In genomic region chr11:69636512-69636866, GRCh38 we compare ENCODE assay signal across 8 cellular contexts. TPM values are rescaled to one million over a fixed set of nuclear protein-coding genes. Genes with fewer than 3 reads are reported as not detected.
A peak's percentile ranks its signal among the peaks of the same experiment; 100 is the strongest.
DNase-seq lines count a peak whose midpoint lies in the region; ATAC-seq, FAIRE-seq and TF ChIP-seq lines count a peak whose summit lies in the region.

No MANE protein-coding gene starts in this region.

- H3K4me3 Mint-ChIP-seq in activated T-helper 17 cell treated with anti-CD3 and anti-CD28 coated beads, Interleukin-2, amount 50 U/mL, for 72 hours: no peak overlapping the region

- H3K79me1 ChIP-seq in H1 (ENCODE audit: low read depth, low read length): no peaks in the 10 kb centered on the region

- H3K4me1 ChIP-seq in H1 (replicated peaks in 1 of 4; ENCODE audit: control insufficient read depth in 3 of 4, insufficient read depth in 4 of 4, low read length in 3 of 4): peaks cover 4 to 17% (median 10%) of the 10 kb centered on the region in 4 experiments
- H3K4me1 ChIP-seq in lung (ENCODE audit: control insufficient read depth in 2 of 2, insufficient read depth in 2 of 2, low read length in 2 of 2): peaks cover 0 to 13% of the 10 kb centered on the region in 2 donors
- peaks cover 0 to 56% (median 35%) of the 10 kb centered on the region in 4 donors for H3K4me1 ChIP-seq in tibial nerve

- H3K4me3 ChIP-seq in AG04449 (ENCODE audit: low read depth, low read length) (peak overlapping the region; percentile 41), H1 (ENCODE audit: extremely low read depth in 1 of 4, insufficient read depth in 2 of 4, low read depth in 3 of 4, low read length in 4 of 4) (peak overlapping the region; percentile 45 to 97 (median 49)), lung (no peak overlapping the region), tibial nerve (peak overlapping the region; percentile 36 to 81 (median 52))

- POLR2A ChIA-PET in AG04449 (lab: Yijun Ruan, JAX) (interaction anchor here (1.0 kb wide), 1 partner anchor 339 kb away, joined by 5 read pairs; no protein-coding TSS in a partner anchor), H1 (lab: Charles Lee; ENCODE audit: partially characterized antibody) (interaction anchor here (0.6 to 13.2 kb wide), 10 partner anchors 15 to 310 kb away, joined by 3 to 197 read pairs (median 4); no protein-coding TSS in a partner anchor)

- H3K18ac ChIP-seq in H1 (ENCODE audit: extremely low read depth, low read length): peak overlapping the region; percentile 93

- no peaks in the 10 kb centered on the region for H3K9me3 ChIP-seq in H1 (ENCODE audit: insufficient read depth in 2 of 2, low read depth in 1 of 2, low read length in 1 of 2)
- H3K9me3 ChIP-seq in lung (ENCODE audit: control insufficient read depth in 2 of 2, insufficient read depth in 1 of 2, low read length in 1 of 2): no peaks in the 10 kb centered on the region
- H3K9me3 ChIP-seq in tibial nerve: no peaks in the 10 kb centered on the region

- 2% methylated on average over 37 of the region's 43 CpGs; no CpG with 5 or more reads in 1 of the 2 experiments for WGBS in H1 (ENCODE audit: extremely low coverage in 1 of 2, insufficient coverage in 1 of 2, insufficient read length in 1 of 2, insufficient replicate concordance in 2 of 2, low coverage in 1 of 2, low lambda C conversion rate in 2 of 2, missing lambda C conversion rate in 1 of 2), 2 experiments
- 4% methylated on average over 23 to 43 of the region's 43 CpGs for WGBS in lung, 2 donors
- 1 to 8% methylated on average over 10 to 29 of the region's 43 CpGs for WGBS in tibial nerve, 2 donors

- H3K36me3 ChIP-seq in H1 (ENCODE audit: control insufficient read depth in 2 of 4, insufficient read depth in 4 of 4, low read length in 3 of 4): no peaks in the 10 kb centered on the region
- no peaks in the 10 kb centered on the region for H3K36me3 ChIP-seq in lung (ENCODE audit: control insufficient read depth in 2 of 2, insufficient read depth in 2 of 2, low read length in 2 of 2)
- no peaks in the 10 kb centered on the region for H3K36me3 ChIP-seq in tibial nerve

- peak overlapping the region; percentile 80 to 92 for H3K4me2 ChIP-seq in H1 (ENCODE audit: insufficient read depth in 1 of 2, low read depth in 2 of 2, low read length in 2 of 2)

- TF ChIP-seq RAD21 in Ishikawa (IDR thresholded peaks at IDR 0.05; ENCODE audit: low read depth): no peak
- 0 out of 4 replicates have a peak, but pooled peaks have one; percentile 3 to 14 for TF ChIP-seq RAD21 in H1 (IDR thresholded peaks at IDR 0.05 in 1 of 2, conservative IDR thresholded peaks at IDR 0.05 in 1 of 2; ENCODE audit: low read depth in 2 of 2, low read length in 2 of 2)

- H3K56ac ChIP-seq in H1 (replicated peaks; ENCODE audit: insufficient read length, low read depth, low read length): no peak overlapping the region

- H2AFZ ChIP-seq in H1 (ENCODE audit: low read length): peak overlapping the region; percentile 87; the same call in 1 of the 2 replicates

- no peak overlapping the region for H3K4ac ChIP-seq in H1 (replicated peaks; ENCODE audit: insufficient read length, low read depth, low read length)

- H3K27ac ChIP-seq in H1 (ENCODE audit: low read depth, low read length) (no peak overlapping the region), lung (ENCODE audit: low read depth in 1 of 2, low read length in 1 of 2) (peak overlapping the region in 1 of 2 donors; percentile 50), tibial nerve (peak overlapping the region; percentile 32 to 87 (median 78))

- TF ChIP-seq EP300 in Ishikawa (IDR thresholded peaks at IDR 0.05; ENCODE audit: borderline replicate concordance) (no peak), H1 (IDR thresholded peaks at IDR 0.05; ENCODE audit: borderline replicate concordance in 1 of 2, low read depth in 2 of 2, low read length in 2 of 2) (no peak), tibial nerve (IDR thresholded peaks at IDR 0.05) (peak in 1 of 2 donors; percentile 82)

- H2BK15ac ChIP-seq in H1 (ENCODE audit: low read length): peak overlapping the region; percentile 6; the same call in 1 of the 2 replicates

- H4K91ac ChIP-seq in H1 (replicated peaks; ENCODE audit: insufficient read length, low read length): peak overlapping the region; percentile 4

- H3K9me3 Mint-ChIP-seq in activated T-helper 17 cell treated with anti-CD3 and anti-CD28 coated beads, Interleukin-2, amount 50 U/mL, for 72 hours: no peaks in the 10 kb centered on the region

- no peak for TF ChIP-seq POLR2A in H1 (IDR thresholded peaks at IDR 0.05; ENCODE audit: control extremely low read depth in 1 of 2, low read depth in 2 of 2, low read length in 2 of 2)
- TF ChIP-seq POLR2A in tibial nerve (IDR thresholded peaks at IDR 0.05): peak; percentile 33 to 45

- no peak overlapping the region for H3K27ac Mint-ChIP-seq in activated T-helper 17 cell treated with anti-CD3 and anti-CD28 coated beads, Interleukin-2, amount 50 U/mL, for 72 hours

- no peak overlapping the region for H3K23ac ChIP-seq in H1 (ENCODE audit: insufficient read length)

- peaks cover 0 to 2% of the 10 kb centered on the region in 2 experiments for H4K20me1 ChIP-seq in H1 (replicated peaks in 1 of 2; ENCODE audit: control insufficient read depth in 1 of 2, insufficient read depth in 2 of 2, low read length in 2 of 2)

- H3K4me1 Mint-ChIP-seq in activated T-helper 17 cell treated with anti-CD3 and anti-CD28 coated beads, Interleukin-2, amount 50 U/mL, for 72 hours: peaks cover 5% of the 10 kb centered on the region

- H3K36me3 Mint-ChIP-seq in activated T-helper 17 cell treated with anti-CD3 and anti-CD28 coated beads, Interleukin-2, amount 50 U/mL, for 72 hours (ENCODE audit: low read depth): no peaks in the 10 kb centered on the region

- peak overlapping the region; percentile 84; the same call in 1 of the 2 replicates for H2BK5ac ChIP-seq in H1 (ENCODE audit: low read depth, low read length)

- peaks cover 28% of the 10 kb centered on the region for H3K23me2 ChIP-seq in H1 (ENCODE audit: low read depth, low read length)

- H2AK5ac ChIP-seq in H1 (ENCODE audit: low read depth, low read length): no peak overlapping the region

- DNase-seq in AG04449 (ENCODE audit: low read depth, low spot score) (no peak), H1 (ENCODE audit: low read depth in 1 of 2, low spot score in 2 of 2) (peak; percentile 41 to 89), lung (ENCODE audit: low spot score) (peak; percentile 70), tibial nerve (ENCODE audit: low spot score in 2 of 2) (peak in 1 of 2 donors; percentile 64)

- H3K79me2 ChIP-seq in H1 (ENCODE audit: control insufficient read depth in 1 of 2, insufficient read depth in 2 of 2, low read length in 2 of 2): peaks cover 0 to 3% of the 10 kb centered on the region in 2 experiments; a peak in 1 of 4 replicates

- H3K14ac ChIP-seq in H1 (ENCODE audit: insufficient read length): no peak overlapping the region

- peak overlapping the region; percentile 97; the same call in 1 of the 2 replicates for H4K8ac ChIP-seq in H1 (ENCODE audit: extremely low read depth, insufficient read depth, low read length)

- H2BK12ac ChIP-seq in H1 (ENCODE audit: low read depth, low read length): peak overlapping the region; percentile 94

- no peak overlapping the region for H2BK20ac ChIP-seq in H1 (ENCODE audit: low read length)

- H2BK120ac ChIP-seq in H1 (replicated peaks; ENCODE audit: low read depth, low read length): no peak overlapping the region

- CTCF ChIA-PET in AG04449 (lab: Yijun Ruan, JAX): interaction anchor here (1.2 kb wide), 1 partner anchor 9 kb away, joined by 3 read pairs; no protein-coding TSS in a partner anchor
- CTCF ChIA-PET in H1 (lab: Charles Lee; ENCODE audit: partially characterized antibody): interaction anchor here (0.6 kb wide), 2 partner anchors 193 to 350 kb away, joined by 3 read pairs; no protein-coding TSS in a partner anchor

- peak overlapping the region in 3 of 4 experiments; percentile 16 to 48 (median 26); a peak in 3 of 7 replicates for H3K9ac ChIP-seq in H1 (replicated peaks in 1 of 4; ENCODE audit: extremely low read depth in 1 of 4, low read depth in 3 of 4, low read length in 3 of 4)

- H3K27me3 ChIP-seq in H1 (replicated peaks in 1 of 4; ENCODE audit: control insufficient read depth in 3 of 4, extremely low read depth in 1 of 4, insufficient read depth in 3 of 4, low read length in 3 of 4) (peaks cover 0 to 34% (median 22%) of the 10 kb centered on the region in 4 experiments; a peak in 5 of 7 replicates), lung (ENCODE audit: control insufficient read depth, insufficient read depth) (no peaks in the 10 kb centered on the region), tibial nerve (peaks cover 0 to 21% of the 10 kb centered on the region in 2 donors)

- peak; percentile 39 for FAIRE-seq in H1 (lab: Jason Lieb, UNC)

- H3K27me3 Mint-ChIP-seq in activated T-helper 17 cell treated with anti-CD3 and anti-CD28 coated beads, Interleukin-2, amount 50 U/mL, for 72 hours: peaks cover 28% of the 10 kb centered on the region

- ATAC-seq in lung (ENCODE audit: insufficient read depth, low FRiP score): peak; percentile 48
- no peak for ATAC-seq in HG03135 (IDR thresholded peaks at IDR 0.05; ENCODE audit: unreplicated experiment)
- no peak for ATAC-seq in GM18867 (IDR thresholded peaks at IDR 0.05; ENCODE audit: unreplicated experiment)
- no peak for ATAC-seq in activated T-helper 17 cell treated with anti-CD3 and anti-CD28 coated beads, Interleukin-2, amount 50 U/mL, for 72 hours (replicated peaks)

- TF ChIP-seq CTCF in AG04449 (IDR thresholded peaks at IDR 0.05; ENCODE audit: insufficient read depth, low read length, missing control alignments) (no peak), H1 (IDR thresholded peaks at IDR 0.05; ENCODE audit: control extremely low read depth in 1 of 3, insufficient read depth in 1 of 3, low read depth in 1 of 3, low read length in 3 of 3) (no peak), lung (IDR thresholded peaks at IDR 0.05; ENCODE audit: control extremely low read depth, extremely low read depth) (no peak), tibial nerve (IDR thresholded peaks at IDR 0.05) (peak in 1 of 5 experiments; percentile 47)

- no peak overlapping the region for H4K5ac ChIP-seq in H1 (ENCODE audit: insufficient read length, low read depth, low read length)

RNA-seq across cellular contexts. Expression of gene CCND1, which starts 4.5 kb away (rescaled TPM):
- total RNA-seq in H1 (2021; fragmentation: NEBNext Ultra II Directional; extraction: Animal tissue kit (Norgen Biotek cat#: 25700)): 170 and 172 TPM in 2 replicates
- 64.5 and 156 TPM in 2 replicates for polyA plus RNA-seq in H1 (2011; rRNA removed)
- polyA plus RNA-seq in H1 (2011; cell fraction: cytosol; rRNA removed): 94.6 TPM
- polyA plus RNA-seq in H1 (2011; cell fraction: nucleus; rRNA removed): 177 TPM
- polyA plus RNA-seq in H1 (2012, experiment 1 of 2): 76.2 to 117 TPM (median 80.8 TPM) in 4 replicates
- 26.6 TPM for polyA plus RNA-seq in H1 (2012, experiment 2 of 2)
- 53.6 TPM for polyA plus RNA-seq in H1 (2013, experiment 1 of 2)
- polyA plus RNA-seq in H1 (2013, experiment 2 of 2): 50.3 TPM
- polyA minus RNA-seq in H1 (2011; rRNA and poly(A)+ RNA removed): 93.0 and 124 TPM in 2 replicates
- polyA minus RNA-seq in H1 (2011; cell fraction: cytosol; rRNA and poly(A)+ RNA removed): 168 TPM
- 217 TPM for polyA minus RNA-seq in H1 (2011; cell fraction: nucleus; rRNA and poly(A)+ RNA removed)
- 100 to 1,000 TPM; 101 to 190 TPM for total RNA-seq in lung
- polyA plus RNA-seq in lung: 10 to 100 TPM; 32.1 to 67.5 TPM
- 100 to 1,000 TPM; 108 to 259 (median 168) TPM for total RNA-seq in tibial nerve
- 1 to 10 TPM in 1 of 2 donors, under 1 TPM in 1; 0.82 to 3.7 TPM for total RNA-seq in activated T-helper 17 cell treated with anti-CD3 and anti-CD28 coated beads, Interleukin-2, amount 50 U/mL, for 72 hours

RNA-seq across cellular contexts. Expression of gene LTO1, which starts 38.7 kb away (rescaled TPM):
- 21.0 and 21.3 TPM in 2 replicates for total RNA-seq in H1 (2021; fragmentation: NEBNext Ultra II Directional; extraction: Animal tissue kit (Norgen Biotek cat#: 25700))
- 15.4 and 25.5 TPM in 2 replicates for polyA plus RNA-seq in H1 (2011; rRNA removed)
- polyA plus RNA-seq in H1 (2011; cell fraction: cytosol; rRNA removed): 23.2 TPM
- 27.7 TPM for polyA plus RNA-seq in H1 (2011; cell fraction: nucleus; rRNA removed)
- 14.4 to 21.4 TPM (median 16.7 TPM) in 4 replicates for polyA plus RNA-seq in H1 (2012, experiment 1 of 2)
- polyA plus RNA-seq in H1 (2012, experiment 2 of 2): 8.5 TPM
- 13.6 TPM for polyA plus RNA-seq in H1 (2013, experiment 1 of 2)
- polyA plus RNA-seq in H1 (2013, experiment 2 of 2): 12.2 TPM
- polyA minus RNA-seq in H1 (2011; rRNA and poly(A)+ RNA removed): 7.5 and 11.1 TPM in 2 replicates
- polyA minus RNA-seq in H1 (2011; cell fraction: cytosol; rRNA and poly(A)+ RNA removed): 5.7 TPM
- 18.6 TPM for polyA minus RNA-seq in H1 (2011; cell fraction: nucleus; rRNA and poly(A)+ RNA removed)
- 10 to 100 TPM; 12.4 to 25.9 TPM for total RNA-seq in lung
- polyA plus RNA-seq in lung: 10 to 100 TPM; 12.8 to 27.5 TPM
- total RNA-seq in tibial nerve: 10 to 100 TPM; 22.5 to 29.9 (median 23.1) TPM
- 10 to 100 TPM; 20.4 to 25.6 TPM for total RNA-seq in activated T-helper 17 cell treated with anti-CD3 and anti-CD28 coated beads, Interleukin-2, amount 50 U/mL, for 72 hours

Comparison
In these comparisons a context has a peak if more than half of its experiments do, and no peak if none do; other contexts are left out.
1. POLR2A ChIP-seq: peak in tibial nerve (2 of 2); none in H1 (0 of 2).
2. RNA of gene CCND1, which starts 4.5 kb away (total RNA-seq): 101 to 190 TPM in lung, 108 to 259 TPM in tibial nerve and 170 to 172 TPM in H1; 0.82 to 3.7 TPM in activated T-helper 17 cell treated with anti-CD3 and anti-CD28 coated beads, Interleukin-2, amount 50 U/mL, for 72 hours; every median in the first group is over 10 times any median in the second.